In genomic region chr18:3889803-3890202, GRCh38 we compare ENCODE assay signal across 19 cellular contexts.
DNase-seq lines count a peak whose midpoint lies in the region; ATAC-seq and TF ChIP-seq lines count a peak whose summit lies in the region.
"Had no signal": no experiment of that assay in that cellular context is flagged by ENCODE, and none has a peak within 500 bp of the region (broad histone marks: within the 10 kb centered on the region; RNA-seq: fewer than 3 reads in every experiment).

No MANE protein-coding gene starts in this region.

- H3K9me2 ChIP-seq in SK-N-SH, result no peaks in the 10 kb centered on the region

- peak overlapping the region; percentile 57 for H2AFZ ChIP-seq in mammary epithelial cell (ENCODE audit: low read depth, low read length)
- H2AFZ ChIP-seq in SK-N-SH (ENCODE audit: low read depth), result no peak overlapping the region
- H2AFZ ChIP-seq: parathyroid adenoma had no signal

- ATAC-seq in HG02870 (IDR thresholded peaks at IDR 0.05; ENCODE audit: unreplicated experiment), result no peak
- ATAC-seq: activated T-cell treated with anti-CD3 and anti-CD28 coated beads, Interleukin-2, amount 50 U/mL, for 72 hours had no signal

- TF ChIP-seq CTCF in mammary epithelial cell (conservative IDR thresholded peaks at IDR 0.05 in 1 of 2, IDR thresholded peaks at IDR 0.05 in 1 of 2; ENCODE audit: extremely low read depth in 1 of 2, insufficient read depth in 1 of 2, low read depth in 1 of 2, low read length in 2 of 2) (no peak), SK-N-SH (IDR thresholded peaks at IDR 0.05) (no peak)

- no peaks in the 10 kb centered on the region for H3F3A ChIP-seq in SK-N-SH (replicated peaks; ENCODE audit: insufficient read depth)

- peaks cover 2 to 10% of the 10 kb centered on the region in 2 donors for H3K27me3 Mint-ChIP-seq in CD8-positive, alpha-beta memory T cell

- H3K4me1 ChIP-seq in mammary epithelial cell (ENCODE audit: insufficient read depth, low read length), result peaks cover 16% of the 10 kb centered on the region
- no peaks in the 10 kb centered on the region for H3K4me1 ChIP-seq in SK-N-SH (ENCODE audit: control insufficient read depth in 1 of 2, insufficient read depth in 2 of 2, low read depth in 1 of 2, low read length in 1 of 2)
- H3K4me1 ChIP-seq in CD8-positive, alpha-beta memory T cell (ENCODE audit: insufficient read depth, low read length), result no peaks in the 10 kb centered on the region
- H3K4me1 ChIP-seq: parathyroid adenoma, tibial nerve had no signal

- POLR2A ChIA-PET in SK-N-SH (lab: Yijun Ruan, JAX), result no interaction called here
- POLR2A ChIA-PET in CD8-positive, alpha-beta memory T cell (lab: Charles Lee), result no interaction called here

- no TSS peak for BruUV-seq in mammary epithelial cell (replicated peaks; lab: Mats Ljungman, UMichigan)

- peak overlapping the region; percentile 29 for H3K27ac ChIP-seq in mammary epithelial cell (ENCODE audit: insufficient read depth, low read depth, low read length)
- H3K27ac ChIP-seq in SK-N-SH (ENCODE audit: low read depth in 2 of 2, low read length in 1 of 2), result no peak overlapping the region
- no peak overlapping the region for H3K27ac ChIP-seq in CD8-positive, alpha-beta memory T cell (ENCODE audit: low read depth, low read length)
- H3K27ac ChIP-seq: HL-60, parathyroid adenoma, tibial nerve had no signal

- WGBS in mammary epithelial cell (ENCODE audit: low coverage, missing lambda C conversion rate), result 83% methylated on average over 3 of the region's 3 CpGs
- WGBS in SK-N-SH (ENCODE audit: low lambda C conversion rate), result 8% methylated on average over 3 of the region's 3 CpGs

- H3K27me3 ChIP-seq in mammary epithelial cell (ENCODE audit: insufficient read depth, low read length) (no peaks in the 10 kb centered on the region), SK-N-SH (ENCODE audit: insufficient read depth) (no peaks in the 10 kb centered on the region)
- no peaks in the 10 kb centered on the region for H3K27me3 ChIP-seq in CD8-positive, alpha-beta memory T cell (ENCODE audit: insufficient read depth, low read length, poor library complexity, severe bottlenecking)
- H3K27me3 ChIP-seq: dorsolateral prefrontal cortex, tibial nerve had no signal

- TF ChIP-seq EP300 in SK-N-SH (IDR thresholded peaks at IDR 0.05; ENCODE audit: borderline replicate concordance in 1 of 2, low read depth in 1 of 2, low read length in 1 of 2), result no peak

- CTCF ChIA-PET in mammary epithelial cell (lab: Charles Lee; ENCODE audit: low non-redundant PET), result no interaction called here
- CTCF ChIA-PET in SK-N-SH (lab: Yijun Ruan, JAX), result interaction anchor here (1.0 kb wide), 1 partner anchor 106 kb away, joined by 4 read pairs; no protein-coding TSS in a partner anchor
- CTCF ChIA-PET in CD8-positive, alpha-beta memory T cell (lab: Charles Lee), result no interaction called here

- in situ Hi-C loops in mammary epithelial cell (cut with MboI; ENCODE audit: low sequenced_read_pairs in 2 of 2), result no loop called here

- H3K4me3 Mint-ChIP-seq in CD8-positive, alpha-beta memory T cell, result no peak overlapping the region
- H3K4me3 Mint-ChIP-seq: activated T-cell treated with anti-CD3 and anti-CD28 coated beads, Interleukin-2, amount 50 U/mL, for 72 hours had no signal

- H3K9ac ChIP-seq in mammary epithelial cell (ENCODE audit: insufficient read depth, low read length) (no peak overlapping the region), SK-N-SH (no peak overlapping the region)
- H3K9ac ChIP-seq: parathyroid adenoma had no signal

- H3K4me3 ChIP-seq in mammary epithelial cell (replicated peaks in 1 of 3; ENCODE audit: insufficient read depth in 1 of 3, low read depth in 2 of 3, low read length in 3 of 3) (no peak overlapping the region), SK-N-SH (ENCODE audit: low read depth in 2 of 2, low read length in 1 of 2) (no peak overlapping the region)
- no peak overlapping the region for H3K4me3 ChIP-seq in CD8-positive, alpha-beta memory T cell (ENCODE audit: low read length)
- H3K4me3 ChIP-seq: dorsolateral prefrontal cortex, tibial nerve had no signal

- no peaks in the 10 kb centered on the region for H3K9me3 Mint-ChIP-seq in CD8-positive, alpha-beta memory T cell
- H3K9me3 Mint-ChIP-seq: activated T-cell treated with anti-CD3 and anti-CD28 coated beads, Interleukin-2, amount 50 U/mL, for 72 hours had no signal

- H3K36me3 ChIP-seq in mammary epithelial cell (ENCODE audit: insufficient read depth, low read length) (no peaks in the 10 kb centered on the region), SK-N-SH (replicated peaks in 1 of 2; ENCODE audit: control insufficient read depth in 1 of 2, insufficient read depth in 2 of 2, low read length in 1 of 2) (no peaks in the 10 kb centered on the region)
- no peaks in the 10 kb centered on the region for H3K36me3 ChIP-seq in CD8-positive, alpha-beta memory T cell (ENCODE audit: insufficient read depth, low read length)
- H3K36me3 ChIP-seq: tibial nerve had no signal

- dilution Hi-C loops in mammary epithelial cell (cut with HindIII; ENCODE audit: low sequenced_read_pairs), result loop anchor here (5.0 kb wide), 2 partner anchors 42 to 87 kb away; no protein-coding TSS in a partner anchor

- intact Hi-C loops in mammary epithelial cell (cut with micrococcal nuclease), result no loop called here

- no peaks in the 10 kb centered on the region for H3K4me1 Mint-ChIP-seq in CD8-positive, alpha-beta memory T cell

- H3K27ac Mint-ChIP-seq in CD8-positive, alpha-beta memory T cell, result no peak overlapping the region
- H3K27ac Mint-ChIP-seq: activated T-cell treated with anti-CD3 and anti-CD28 coated beads, Interleukin-2, amount 50 U/mL, for 72 hours had no signal

- H3K4me2 ChIP-seq in mammary epithelial cell (ENCODE audit: insufficient read depth, low read depth, low read length) (no peak overlapping the region), SK-N-SH (no peak overlapping the region)

- DNase-seq in AG20443 (ENCODE audit: low spot score) (peak; percentile 27), LHCN-M2 (ENCODE audit: low read depth) (peak; percentile 85), mammary epithelial cell (peak; percentile 67), myocyte (ENCODE audit: low read depth) (peak; percentile 87), NCI-H1930 (lab: John Stamatoyannopoulos, UW) (no peak), SK-N-SH (no peak)
- no peak for DNase-seq in CD8-positive, alpha-beta memory T cell
- DNase-seq: activated CD4-positive, alpha-beta T cell treated with anti-CD3 and anti-CD28 coated beads, Interleukin-2, amount 50 U/mL, for 1 hour; activated T-cell treated with anti-CD3 and anti-CD28 coated beads, Interleukin-2, amount 50 U/mL, for 72 hours; DMS79; foreskin melanocyte; NCI-H2081; SIG-M5; stimulated activated CD4-positive, alpha-beta T cell treated with anti-CD3 and anti-CD28 coated beads, Interleukin-15, amount 100 ng/mL, for 24 hours had no signal

- H3K36me3 Mint-ChIP-seq in CD8-positive, alpha-beta memory T cell, result no peaks in the 10 kb centered on the region

- no peak for TF ChIP-seq RAD21 in SK-N-SH (IDR thresholded peaks at IDR 0.05; ENCODE audit: low read length)

- H4K20me1 ChIP-seq in mammary epithelial cell (ENCODE audit: insufficient read depth, low read length), result no peaks in the 10 kb centered on the region
- H4K20me1 ChIP-seq in SK-N-SH (ENCODE audit: insufficient read depth), result no peaks in the 10 kb centered on the region

- H3K79me2 ChIP-seq in mammary epithelial cell (ENCODE audit: insufficient read depth, low read length) (no peaks in the 10 kb centered on the region), SK-N-SH (ENCODE audit: insufficient read depth) (no peaks in the 10 kb centered on the region)
- H3K79me2 ChIP-seq: parathyroid adenoma had no signal

- H3K9me3 ChIP-seq in mammary epithelial cell (replicated peaks; ENCODE audit: insufficient read depth, low read length), result no peaks in the 10 kb centered on the region
- no peaks in the 10 kb centered on the region for H3K9me3 ChIP-seq in SK-N-SH
- no peaks in the 10 kb centered on the region for H3K9me3 ChIP-seq in CD8-positive, alpha-beta memory T cell (ENCODE audit: low read length)
- H3K9me3 ChIP-seq: tibial nerve had no signal

TF ChIP-seq in SK-N-SH, 30 proteins besides CTCF, POLR2A, EP300 and RAD21 (continues in another document):
- TF ChIP-seq EZH2phosphoT487 (IDR thresholded peaks at IDR 0.05; ENCODE audit: borderline replicate concordance, low read depth) (no peak), ZBTB33 (IDR thresholded peaks at IDR 0.05; ENCODE audit: borderline replicate concordance, low read depth) (no peak), SIN3A (IDR thresholded peaks at IDR 0.05; ENCODE audit: borderline replicate concordance, low read depth, low read length) (no peak)

Comparison
In these comparisons a context has a peak if more than half of its experiments do, and no peak if none do; other contexts are left out.
1. DNase-seq: peak in AG20443 (single experiment), LHCN-M2 (single experiment), mammary epithelial cell (single experiment) and myocyte (single experiment); none in NCI-H1930 (0 of 2), SK-N-SH (single experiment) and CD8-positive, alpha-beta memory T cell (0 of 5).